ENCODE assay signal across 9 cellular contexts in genomic region chr6:18997375-18997826, GRCh38.
DNase-seq lines count a peak whose midpoint lies in the region; ATAC-seq and TF ChIP-seq lines count a peak whose summit lies in the region.
"Had no signal": no experiment of that assay in that cellular context is flagged by ENCODE, and none has a peak within 500 bp of the region (broad histone marks: within the 10 kb centered on the region; RNA-seq: fewer than 3 reads in every experiment).

No MANE protein-coding gene starts in this region.

- intact Hi-C loops in colonic mucosa (cut with DNase I) = loop anchor here (10.0 kb wide), 1 partner anchor 1057 kb away; no protein-coding TSS in a partner anchor
- intact Hi-C loops in activated naive CD4-positive, alpha-beta T cell treated with anti-CD3 and anti-CD28 coated beads for 36 hours (cut with micrococcal nuclease) = loop anchor here (10.0 kb wide), 1 partner anchor 1057 kb away; no protein-coding TSS in a partner anchor

- H3K36me3 Mint-ChIP-seq in neural crest cell (ENCODE audit: low read depth) = peaks cover 18% of the 10 kb centered on the region
- H3K36me3 Mint-ChIP-seq in activated naive CD4-positive, alpha-beta T cell treated with anti-CD3 and anti-CD28 coated beads for 36 hours (ENCODE audit: low read depth) = no peaks in the 10 kb centered on the region

- peak; percentile 39 for DNase-seq in COR-L47 (lab: John Stamatoyannopoulos, UW)
- DNase-seq in NCI-H526 (lab: John Stamatoyannopoulos, UW) = peak; percentile 34 to 73
- DNase-seq in colonic mucosa = no peak
- no peak for DNase-seq in neural crest cell (ENCODE audit: low read depth, low spot score)
- DNase-seq in stimulated activated naive CD8-positive, alpha-beta T cell treated with anti-CD3 and anti-CD28 coated beads, Interleukin-15, Interleukin-2, amounts not matched to agents 100 U/mL and 50 U/mL, for 24 hours = no peak
- DNase-seq in activated naive CD4-positive, alpha-beta T cell treated with anti-CD3 and anti-CD28 coated beads for 36 hours = no peak

- no peak overlapping the region for H3K4me3 ChIP-seq in colonic mucosa
- H3K4me3 ChIP-seq: SJSA1 had no signal

- CTCF ChIA-PET in activated naive CD4-positive, alpha-beta T cell treated with anti-CD3 and anti-CD28 coated beads for 36 hours (lab: Charles Lee) = no interaction called here

- no peak overlapping the region for H3K9ac ChIP-seq in colonic mucosa (ENCODE audit: low read depth in 2 of 2, low read length in 2 of 2)

- no peak overlapping the region for H3K27ac ChIP-seq in colonic mucosa
- H3K27ac ChIP-seq: SJSA1 had no signal

- no peaks in the 10 kb centered on the region for H3K36me3 ChIP-seq in colonic mucosa
- H3K36me3 ChIP-seq: SJSA1 had no signal

- no peaks in the 10 kb centered on the region for H3K4me1 ChIP-seq in colonic mucosa
- H3K4me1 ChIP-seq: SJSA1 had no signal

- H3K27ac Mint-ChIP-seq in neural crest cell (ENCODE audit: unreplicated experiment) = no peak overlapping the region
- H3K27ac Mint-ChIP-seq in activated naive CD4-positive, alpha-beta T cell treated with anti-CD3 and anti-CD28 coated beads for 36 hours = no peak overlapping the region

- H3K4me1 Mint-ChIP-seq in neural crest cell = peaks cover 4% of the 10 kb centered on the region
- no peaks in the 10 kb centered on the region for H3K4me1 Mint-ChIP-seq in activated naive CD4-positive, alpha-beta T cell treated with anti-CD3 and anti-CD28 coated beads for 36 hours (ENCODE audit: low read depth)

- H3K9me3 ChIP-seq in colonic mucosa = no peaks in the 10 kb centered on the region

- no peak overlapping the region for H3K4me3 Mint-ChIP-seq in neural crest cell
- H3K4me3 Mint-ChIP-seq in activated naive CD4-positive, alpha-beta T cell treated with anti-CD3 and anti-CD28 coated beads for 36 hours = no peak overlapping the region

- H3K27me3 Mint-ChIP-seq in neural crest cell (ENCODE audit: low read depth) = no peaks in the 10 kb centered on the region
- H3K27me3 Mint-ChIP-seq in activated naive CD4-positive, alpha-beta T cell treated with anti-CD3 and anti-CD28 coated beads for 36 hours (ENCODE audit: low read depth) = no peaks in the 10 kb centered on the region

- H3K9me3 Mint-ChIP-seq in neural crest cell = peaks cover 24% of the 10 kb centered on the region
- peaks cover 16% of the 10 kb centered on the region for H3K9me3 Mint-ChIP-seq in activated naive CD4-positive, alpha-beta T cell treated with anti-CD3 and anti-CD28 coated beads for 36 hours

- ATAC-seq in GM18907 (IDR thresholded peaks at IDR 0.05; ENCODE audit: unreplicated experiment) (peak; percentile 98), HG03066 (IDR thresholded peaks at IDR 0.05; ENCODE audit: low read depth, unreplicated experiment) (peak; percentile 89)
- no peak for ATAC-seq in stimulated activated naive CD8-positive, alpha-beta T cell treated with anti-CD3 and anti-CD28 coated beads, Interleukin-15, Interleukin-2, amounts not matched to agents 100 U/mL and 50 U/mL, for 24 hours

- TF ChIP-seq CTCF in colonic mucosa (IDR thresholded peaks at IDR 0.05) (peak; percentile 44), neural crest cell (conservative IDR thresholded peaks at IDR 0.05) (peak; percentile 72)

- H3K27me3 ChIP-seq in colonic mucosa = no peaks in the 10 kb centered on the region

Comparison
In these comparisons a context has a peak if more than half of its experiments do, and no peak if none do; other contexts are left out.
1. DNase-seq: peak in COR-L47 (single experiment) and NCI-H526 (2 of 2); none in colonic mucosa (single experiment), neural crest cell (single experiment), stimulated activated naive CD8-positive, alpha-beta T cell treated with anti-CD3 and anti-CD28 coated beads, Interleukin-15, Interleukin-2, amounts not matched to agents 100 U/mL and 50 U/mL, for 24 hours (single experiment) and activated naive CD4-positive, alpha-beta T cell treated with anti-CD3 and anti-CD28 coated beads for 36 hours (single experiment).